13 cellular contexts compared by ENCODE assay signal in the genomic region with DNA sequence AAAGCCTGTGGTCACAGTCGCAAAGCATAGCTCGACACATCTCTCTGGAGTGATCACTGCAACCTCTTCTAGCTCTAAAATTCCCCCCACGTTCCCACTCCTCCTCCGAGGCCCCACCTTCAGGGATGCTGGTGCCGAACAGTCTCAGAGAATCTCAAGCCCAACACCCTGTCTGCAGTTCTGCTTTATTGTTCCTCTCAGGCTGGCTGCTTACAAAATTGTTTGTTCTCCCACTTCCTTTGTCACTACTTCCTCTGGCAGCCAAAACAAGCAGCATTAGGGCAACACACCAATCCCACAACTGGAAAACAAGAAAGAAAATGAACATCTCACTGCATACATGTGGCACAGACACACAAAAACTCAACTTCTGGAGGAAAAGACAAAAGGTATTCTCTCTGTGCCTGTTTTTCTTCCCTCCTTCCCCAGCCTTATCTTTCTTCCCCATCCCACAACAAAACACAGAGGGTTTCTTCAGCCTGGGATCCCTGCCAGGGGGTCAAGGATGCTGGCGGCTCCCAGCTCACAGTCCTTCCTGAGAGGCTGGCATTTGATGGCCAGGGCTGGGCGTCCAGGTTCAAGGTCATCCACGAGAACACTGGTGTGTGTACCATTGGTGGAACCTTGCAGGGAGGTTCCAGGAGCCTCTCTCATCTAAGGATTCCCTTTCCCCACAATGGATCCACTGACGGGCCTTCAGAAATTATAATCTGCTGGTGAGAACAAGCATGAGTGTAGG.
DNase-seq lines count a peak whose midpoint lies in the region; ATAC-seq and TF ChIP-seq lines count a peak whose summit lies in the region.
"Had no signal": no experiment of that assay in that cellular context is flagged by ENCODE, and none has a peak within 500 bp of the region (broad histone marks: within the 10 kb centered on the region; RNA-seq: fewer than 3 reads in every experiment).

No MANE protein-coding gene starts in this region.

- no peaks in the 10 kb centered on the region for H3K9me2 ChIP-seq in SK-N-SH

- H4K20me1 ChIP-seq in SK-N-SH (ENCODE audit: insufficient read depth), result no peaks in the 10 kb centered on the region

- H3K79me2 ChIP-seq in SK-N-SH (ENCODE audit: insufficient read depth), result no peaks in the 10 kb centered on the region

- H3F3A ChIP-seq in SK-N-SH (replicated peaks; ENCODE audit: insufficient read depth), result peaks cover 22% of the 10 kb centered on the region

- CTCF ChIA-PET in SK-N-SH (lab: Yijun Ruan, JAX), result interaction anchor here (1.0 to 1.1 kb wide), 2 partner anchors 20 to 209 kb away, joined by 3 read pairs; no protein-coding TSS in a partner anchor

- TF ChIP-seq EP300 in SK-N-SH (IDR thresholded peaks at IDR 0.05; ENCODE audit: borderline replicate concordance in 1 of 2, low read depth in 1 of 2, low read length in 1 of 2), result no peak

- TF ChIP-seq RAD21 in SK-N-SH (IDR thresholded peaks at IDR 0.05; ENCODE audit: low read length), result no peak

- H3K27me3 ChIP-seq in SK-N-SH (ENCODE audit: insufficient read depth) (no peaks in the 10 kb centered on the region), left lung (no peaks in the 10 kb centered on the region)
- H3K27me3 ChIP-seq: vagina had no signal

- H3K36me3 ChIP-seq in SK-N-SH (replicated peaks in 1 of 2; ENCODE audit: control insufficient read depth in 1 of 2, insufficient read depth in 2 of 2, low read length in 1 of 2) (no peaks in the 10 kb centered on the region), left lung (no peaks in the 10 kb centered on the region)
- H3K36me3 ChIP-seq: vagina had no signal

- ATAC-seq in SK-N-SH treated with all-trans-retinoic acid at 6 μM for 48 hours, result no peak
- ATAC-seq in left lung, result peak; percentile 65
- ATAC-seq: activated CD8-positive, alpha-beta T cell treated with anti-CD3 and anti-CD28 coated beads for 36 hours had no signal

- intact Hi-C loops in left lung (cut with DNase I), result no loop called here

- POLR2A ChIA-PET in SK-N-SH (lab: Yijun Ruan, JAX), result no interaction called here

- H3K4me2 ChIP-seq in SK-N-SH, result peak overlapping the region; percentile 17

- H2AFZ ChIP-seq in SK-N-SH (ENCODE audit: low read depth), result peak overlapping the region; percentile 6

- H3K4me1 ChIP-seq in SK-N-SH (ENCODE audit: control insufficient read depth in 1 of 2, insufficient read depth in 2 of 2, low read depth in 1 of 2, low read length in 1 of 2), result peaks cover 2 to 26% of the 10 kb centered on the region in 2 experiments; a peak in 3 of 4 replicates
- H3K4me1 ChIP-seq in left lung, result peaks cover 0 to 26% of the 10 kb centered on the region in 2 donors

- DNase-seq in SK-N-SH (no peak), left lung (no peak), NCI-H1092 (lab: John Stamatoyannopoulos, UW) (no peak), NCI-H146 treated with DMSO at 0.1 percent for 48 hours (lab: John Stamatoyannopoulos, UW; ENCODE audit: unreplicated experiment) (no peak), HK-2 (ENCODE audit: unreplicated experiment) (no peak)
- DNase-seq: ACHN; activated CD8-positive, alpha-beta T cell treated with anti-CD3 and anti-CD28 coated beads for 36 hours; activated naive CD4-positive, alpha-beta T cell treated with anti-CD3 and anti-CD28 coated beads, Interleukin-2, amount 50 U/mL, for 16 hours; DMS79 treated with DMSO at 0.1 percent for 48 hours had no signal

- H3K9ac ChIP-seq in SK-N-SH, result no peak overlapping the region

- whole genome bisulfite sequencing in SK-N-SH (ENCODE audit: low lambda C conversion rate), result 85% methylated on average over 9 of the region's 9 CpGs

- H3K9me3 ChIP-seq in SK-N-SH, result no peaks in the 10 kb centered on the region
- no peaks in the 10 kb centered on the region for H3K9me3 ChIP-seq in left lung
- H3K9me3 ChIP-seq: vagina had no signal

- H3K27ac ChIP-seq in SK-N-SH (ENCODE audit: low read depth in 2 of 2, low read length in 1 of 2) (0 out of 4 replicates have a peak overlapping the region, but pooled peaks of 1 of the 2 experiments have one; percentile 38), VCaP (peak overlapping the region; percentile 67), left lung (peak overlapping the region in 1 of 2 donors; percentile 55), skin epidermis (peak overlapping the region in 13 of 21 experiments; percentile 11 to 74 (median 42))
- H3K27ac ChIP-seq: vagina had no signal

- no peak overlapping the region for H3K4me3 ChIP-seq in SK-N-SH (ENCODE audit: low read depth in 2 of 2, low read length in 1 of 2)
- no peak overlapping the region for H3K4me3 ChIP-seq in left lung
- H3K4me3 ChIP-seq in skin epidermis, result no peak overlapping the region
- H3K4me3 ChIP-seq: vagina had no signal

- no peak for TF ChIP-seq CTCF in SK-N-SH (IDR thresholded peaks at IDR 0.05)
- no peak for TF ChIP-seq CTCF in VCaP (conservative IDR thresholded peaks at IDR 0.05)
- no peak for TF ChIP-seq CTCF in left lung (IDR thresholded peaks at IDR 0.05)

TF ChIP-seq in SK-N-SH, 30 proteins besides CTCF, POLR2A, EP300 and RAD21 (continues in another document):
- TF ChIP-seq JUND (IDR thresholded peaks at IDR 0.05), result no peak
- TF ChIP-seq, protein P1, sequence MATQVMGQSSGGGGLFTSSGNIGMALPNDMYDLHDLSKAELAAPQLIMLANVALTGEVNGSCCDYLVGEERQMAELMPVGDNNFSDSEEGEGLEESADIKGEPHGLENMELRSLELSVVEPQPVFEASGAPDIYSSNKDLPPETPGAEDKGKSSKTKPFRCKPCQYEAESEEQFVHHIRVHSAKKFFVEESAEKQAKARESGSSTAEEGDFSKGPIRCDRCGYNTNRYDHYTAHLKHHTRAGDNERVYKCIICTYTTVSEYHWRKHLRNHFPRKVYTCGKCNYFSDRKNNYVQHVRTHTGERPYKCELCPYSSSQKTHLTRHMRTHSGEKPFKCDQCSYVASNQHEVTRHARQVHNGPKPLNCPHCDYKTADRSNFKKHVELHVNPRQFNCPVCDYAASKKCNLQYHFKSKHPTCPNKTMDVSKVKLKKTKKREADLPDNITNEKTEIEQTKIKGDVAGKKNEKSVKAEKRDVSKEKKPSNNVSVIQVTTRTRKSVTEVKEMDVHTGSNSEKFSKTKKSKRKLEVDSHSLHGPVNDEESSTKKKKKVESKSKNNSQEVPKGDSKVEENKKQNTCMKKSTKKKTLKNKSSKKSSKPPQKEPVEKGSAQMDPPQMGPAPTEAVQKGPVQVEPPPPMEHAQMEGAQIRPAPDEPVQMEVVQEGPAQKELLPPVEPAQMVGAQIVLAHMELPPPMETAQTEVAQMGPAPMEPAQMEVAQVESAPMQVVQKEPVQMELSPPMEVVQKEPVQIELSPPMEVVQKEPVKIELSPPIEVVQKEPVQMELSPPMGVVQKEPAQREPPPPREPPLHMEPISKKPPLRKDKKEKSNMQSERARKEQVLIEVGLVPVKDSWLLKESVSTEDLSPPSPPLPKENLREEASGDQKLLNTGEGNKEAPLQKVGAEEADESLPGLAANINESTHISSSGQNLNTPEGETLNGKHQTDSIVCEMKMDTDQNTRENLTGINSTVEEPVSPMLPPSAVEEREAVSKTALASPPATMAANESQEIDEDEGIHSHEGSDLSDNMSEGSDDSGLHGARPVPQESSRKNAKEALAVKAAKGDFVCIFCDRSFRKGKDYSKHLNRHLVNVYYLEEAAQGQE (IDR thresholded peaks at IDR 0.05; ENCODE audit: low read depth, low read length), result no peak
- TF ChIP-seq, protein P2, sequence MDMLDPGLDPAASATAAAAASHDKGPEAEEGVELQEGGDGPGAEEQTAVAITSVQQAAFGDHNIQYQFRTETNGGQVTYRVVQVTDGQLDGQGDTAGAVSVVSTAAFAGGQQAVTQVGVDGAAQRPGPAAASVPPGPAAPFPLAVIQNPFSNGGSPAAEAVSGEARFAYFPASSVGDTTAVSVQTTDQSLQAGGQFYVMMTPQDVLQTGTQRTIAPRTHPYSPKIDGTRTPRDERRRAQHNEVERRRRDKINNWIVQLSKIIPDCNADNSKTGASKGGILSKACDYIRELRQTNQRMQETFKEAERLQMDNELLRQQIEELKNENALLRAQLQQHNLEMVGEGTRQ (IDR thresholded peaks at IDR 0.05; ENCODE audit: borderline replicate concordance, low read depth, low read length), result no peak
- TF ChIP-seq RXRA (IDR thresholded peaks at IDR 0.05; ENCODE audit: borderline replicate concordance, low read depth), result no peak

TF ChIP-seq in SK-N-SH treated with all-trans-retinoic acid at 6 μM for 48 hours, 23 proteins besides CTCF, POLR2A, EP300 and RAD21 (continues in another document):
- TF ChIP-seq ISL1 (CRISPR knock-in tag; IDR thresholded peaks at IDR 0.05) (no peak), CSDC2 (CRISPR knock-in tag; IDR thresholded peaks at IDR 0.05) (no peak), GLIS3 (CRISPR knock-in tag; IDR thresholded peaks at IDR 0.05) (no peak), SNAI2 (CRISPR knock-in tag; IDR thresholded peaks at IDR 0.05) (no peak), ZNF565 (CRISPR knock-in tag; conservative IDR thresholded peaks at IDR 0.05; ENCODE audit: low read depth) (no peak), ZFP3 (CRISPR knock-in tag; IDR thresholded peaks at IDR 0.05) (no peak), ZNF8 (CRISPR knock-in tag; IDR thresholded peaks at IDR 0.05) (no peak), OSR1 (CRISPR knock-in tag; IDR thresholded peaks at IDR 0.05) (no peak), PPARA (CRISPR knock-in tag; IDR thresholded peaks at IDR 0.05; ENCODE audit: borderline replicate concordance) (no peak), ESRRG (CRISPR knock-in tag; IDR thresholded peaks at IDR 0.05) (no peak)
- TF ChIP-seq, protein P3, sequence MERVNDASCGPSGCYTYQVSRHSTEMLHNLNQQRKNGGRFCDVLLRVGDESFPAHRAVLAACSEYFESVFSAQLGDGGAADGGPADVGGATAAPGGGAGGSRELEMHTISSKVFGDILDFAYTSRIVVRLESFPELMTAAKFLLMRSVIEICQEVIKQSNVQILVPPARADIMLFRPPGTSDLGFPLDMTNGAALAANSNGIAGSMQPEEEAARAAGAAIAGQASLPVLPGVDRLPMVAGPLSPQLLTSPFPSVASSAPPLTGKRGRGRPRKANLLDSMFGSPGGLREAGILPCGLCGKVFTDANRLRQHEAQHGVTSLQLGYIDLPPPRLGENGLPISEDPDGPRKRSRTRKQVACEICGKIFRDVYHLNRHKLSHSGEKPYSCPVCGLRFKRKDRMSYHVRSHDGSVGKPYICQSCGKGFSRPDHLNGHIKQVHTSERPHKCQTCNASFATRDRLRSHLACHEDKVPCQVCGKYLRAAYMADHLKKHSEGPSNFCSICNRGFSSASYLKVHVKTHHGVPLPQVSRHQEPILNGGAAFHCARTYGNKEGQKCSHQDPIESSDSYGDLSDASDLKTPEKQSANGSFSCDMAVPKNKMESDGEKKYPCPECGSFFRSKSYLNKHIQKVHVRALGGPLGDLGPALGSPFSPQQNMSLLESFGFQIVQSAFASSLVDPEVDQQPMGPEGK (CRISPR knock-in tag; IDR thresholded peaks at IDR 0.05; ENCODE audit: borderline replicate concordance), result no peak
